In genomic region chr6:118198746-118199145, GRCh38 we compare ENCODE assay signal across 20 cellular contexts.
A peak's percentile ranks its signal among the peaks of the same experiment; 100 is the strongest.
DNase-seq lines count a peak whose midpoint lies in the region; ATAC-seq, FAIRE-seq and TF ChIP-seq lines count a peak whose summit lies in the region.
"Had no signal": no experiment of that assay in that cellular context is flagged by ENCODE, and none has a peak within 500 bp of the region (broad histone marks: within the 10 kb centered on the region; RNA-seq: fewer than 3 reads in every experiment).

No MANE protein-coding gene starts in this region.

- H3K4me2 ChIP-seq in mesenchymal stem cell (ENCODE audit: low read length, poor library complexity, severe bottlenecking), result no peak overlapping the region

- intact Hi-C loops in heart left ventricle (cut with DNase I), result no loop called here

- H2BK15ac ChIP-seq in mesenchymal stem cell (ENCODE audit: low read depth, poor library complexity, severe bottlenecking), result no peak overlapping the region

- no peak overlapping the region for H3K4ac ChIP-seq in mesenchymal stem cell (ENCODE audit: low read depth in 1 of 2, low read length in 2 of 2)

- H4K91ac ChIP-seq in mesenchymal stem cell (ENCODE audit: low read length), result no peak overlapping the region

- no peak overlapping the region for H2AK5ac ChIP-seq in mesenchymal stem cell (ENCODE audit: low read length, severe bottlenecking)

- H3K9me3 ChIP-seq in mesenchymal stem cell (ENCODE audit: control insufficient read depth, low read length) (no peaks in the 10 kb centered on the region), heart left ventricle (no peaks in the 10 kb centered on the region)
- H3K9me3 ChIP-seq: esophagus muscularis mucosa, tibial artery had no signal

- no peak for FAIRE-seq in HTR-8/SVneo (lab: Jason Lieb, UNC)

- WGBS in mesenchymal stem cell, result 50% methylated on average over 1 of the region's 1 CpG
- 50 to 64% (median 61%) methylated on average over 1 of the region's 1 CpG for WGBS in heart left ventricle, 4 donors

- no peak overlapping the region for H4K8ac ChIP-seq in mesenchymal stem cell (ENCODE audit: low read length)

- H3K18ac ChIP-seq in mesenchymal stem cell (ENCODE audit: low read depth in 1 of 2, low read length in 2 of 2), result no peak overlapping the region

- no peak for ATAC-seq in heart left ventricle
- ATAC-seq: stimulated activated memory B cell treated with anti-CD40 and anti-IgM and Interleukin-4, amounts not matched to agents 10 μg/mL and 1 μg/mL and 100 μg/mL, for 72 hours had no signal

- H2BK120ac ChIP-seq in mesenchymal stem cell (ENCODE audit: low read depth, low read length), result no peak overlapping the region

- H3K4me3 ChIP-seq in choroid plexus epithelial cell (ENCODE audit: low read depth, low read length), result no peak overlapping the region
- H3K4me3 ChIP-seq in mesenchymal stem cell (ENCODE audit: insufficient read depth in 1 of 2, low read depth in 1 of 2, low read length in 2 of 2), result no peak overlapping the region
- H3K4me3 ChIP-seq in heart left ventricle, result no peak overlapping the region
- H3K4me3 ChIP-seq: cardiac muscle cell, esophagus muscularis mucosa, tibial artery had no signal

- TF ChIP-seq POLR2A in heart left ventricle (IDR thresholded peaks at IDR 0.05), result no peak

- no peak overlapping the region for H3K14ac ChIP-seq in mesenchymal stem cell (ENCODE audit: low read length in 2 of 2)

- no peak for TF ChIP-seq CTCF in choroid plexus epithelial cell (conservative IDR thresholded peaks at IDR 0.05; ENCODE audit: low read depth, low read length)
- no peak for TF ChIP-seq CTCF in heart left ventricle (IDR thresholded peaks at IDR 0.05)

- no peak overlapping the region for H2AFZ ChIP-seq in mesenchymal stem cell (ENCODE audit: low read depth, low read length)

- no peak overlapping the region for H3K23ac ChIP-seq in mesenchymal stem cell (ENCODE audit: low read length in 2 of 2)

- no peaks in the 10 kb centered on the region for H3K79me1 ChIP-seq in mesenchymal stem cell (replicated peaks; ENCODE audit: low read length, poor library complexity, severe bottlenecking)

- H2BK12ac ChIP-seq in mesenchymal stem cell (ENCODE audit: low read length in 2 of 2), result no peak overlapping the region

- no peak overlapping the region for H2BK5ac ChIP-seq in mesenchymal stem cell (ENCODE audit: low read depth, low read length, poor library complexity, severe bottlenecking)

- no peaks in the 10 kb centered on the region for H3K36me3 ChIP-seq in mesenchymal stem cell (ENCODE audit: control insufficient read depth in 1 of 2, insufficient read depth in 2 of 2, low read depth in 1 of 2, low read length in 2 of 2)
- H3K36me3 ChIP-seq in heart left ventricle, result no peaks in the 10 kb centered on the region
- H3K36me3 ChIP-seq: cardiac muscle cell, esophagus muscularis mucosa, tibial artery had no signal

- H3K9ac ChIP-seq in mesenchymal stem cell (ENCODE audit: low read length), result no peak overlapping the region

- H3K27me3 ChIP-seq in mesenchymal stem cell (ENCODE audit: control insufficient read depth in 1 of 2, insufficient read depth in 1 of 2, low read length in 2 of 2) (no peaks in the 10 kb centered on the region), heart left ventricle (no peaks in the 10 kb centered on the region)
- H3K27me3 ChIP-seq: cardiac muscle cell, esophagus muscularis mucosa, tibial artery had no signal

- DNase-seq in DMS53 (lab: John Stamatoyannopoulos, UW), result peak; percentile 63
- peak; percentile 28 for DNase-seq in RKO (ENCODE audit: low spot score)
- DNase-seq in choroid plexus epithelial cell (ENCODE audit: low read depth), result peak; percentile 27
- DNase-seq in mesenchymal stem cell, result peak; percentile 40
- no peak for DNase-seq in NCI-H1092 treated with DMSO at 0.1 percent for 48 hours (lab: John Stamatoyannopoulos, UW)
- no peak for DNase-seq in HTR-8/SVneo (ENCODE audit: insufficient read length, low spot score)
- no peak for DNase-seq in heart left ventricle
- DNase-seq in NCI-H1930 (lab: John Stamatoyannopoulos, UW), result no peak
- DNase-seq: activated CD4-positive, alpha-beta memory T cell treated with anti-CD3 and anti-CD28 coated beads, Interleukin-2, amount 10 ng/mL, durations not matched to agents 7 days and 5 days; activated naive CD4-positive, alpha-beta T cell treated with anti-CD3 and anti-CD28 coated beads for 36 hours; activated T-cell treated with anti-CD3 and anti-CD28 coated beads, Interleukin-2, amount 50 U/mL, for 1 hour; hippocampal formation; NCI-H2081 treated with DMSO at 0.1 percent for 48 hours; NCI-H524; SIG-M5; tibial artery had no signal

- no peaks in the 10 kb centered on the region for H3K4me1 ChIP-seq in mesenchymal stem cell (ENCODE audit: control insufficient read depth, insufficient read depth, low read depth, low read length)
- no peaks in the 10 kb centered on the region for H3K4me1 ChIP-seq in heart left ventricle
- H3K4me1 ChIP-seq: esophagus muscularis mucosa, tibial artery had no signal

- H3K27ac ChIP-seq in mesenchymal stem cell (ENCODE audit: low read length, poor library complexity, severe bottlenecking) (no peak overlapping the region), heart left ventricle (no peak overlapping the region)
- H3K27ac ChIP-seq: cardiac muscle cell, esophagus muscularis mucosa, tibial artery, VCaP had no signal

Comparison
In these comparisons a context has a peak if more than half of its experiments do, and no peak if none do; other contexts are left out.
1. DNase-seq: peak in DMS53 (single experiment), RKO (single experiment), choroid plexus epithelial cell (single experiment) and mesenchymal stem cell (single experiment); none in NCI-H1092 treated with DMSO at 0.1 percent for 48 hours (single experiment), HTR-8/SVneo (single experiment), heart left ventricle (0 of 5) and NCI-H1930 (0 of 2).